ENCODE assay signal across 8 cellular contexts in the genomic region with DNA sequence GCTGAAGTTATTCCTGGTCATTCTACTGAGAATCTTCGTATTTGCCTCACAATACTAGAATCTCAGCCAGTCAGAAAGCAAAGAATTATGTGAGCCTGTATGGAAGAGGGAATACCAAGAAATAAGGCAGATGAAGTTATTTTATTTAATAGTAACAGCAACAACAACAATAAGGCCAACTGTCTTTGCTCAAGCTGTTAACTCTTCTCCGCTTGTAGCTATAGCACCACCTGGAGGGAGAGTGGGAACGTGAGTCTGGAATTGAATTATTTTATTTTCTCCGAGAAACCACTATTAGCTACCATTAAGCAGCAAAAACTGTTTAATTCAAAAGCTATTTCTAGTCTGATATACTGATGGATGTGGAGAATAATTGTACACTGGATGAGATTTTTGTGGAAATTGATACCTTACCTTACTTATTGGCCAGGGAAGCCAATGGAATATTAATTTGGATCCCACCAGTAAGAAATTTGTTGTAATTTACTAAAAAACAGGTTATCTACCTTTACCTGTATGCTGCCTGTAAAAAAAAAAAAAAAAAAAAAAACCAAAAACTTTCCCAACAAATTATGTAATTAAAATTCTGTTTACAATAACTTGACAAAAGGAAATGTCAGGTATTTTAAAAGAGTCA. TPM values are rescaled to one million over a fixed set of nuclear protein-coding genes. Genes with fewer than 3 reads are reported as not detected.
DNase-seq lines count a peak whose midpoint lies in the region; ATAC-seq, FAIRE-seq and TF ChIP-seq lines count a peak whose summit lies in the region.

No MANE protein-coding gene starts in this region.

- no peaks in the 10 kb centered on the region for H3K4me1 ChIP-seq in endodermal cell (ENCODE audit: control insufficient read depth, insufficient read depth, low read length)

- H3K9me3 Mint-ChIP-seq in endodermal cell, result peaks cover under 1% of the 10 kb centered on the region

- no peak overlapping the region for H3K27ac Mint-ChIP-seq in endodermal cell

- no peak for ATAC-seq in HG03354 (IDR thresholded peaks at IDR 0.05; ENCODE audit: poor library complexity, severe bottlenecking, unreplicated experiment)

- H3K9me3 ChIP-seq in endodermal cell (ENCODE audit: control insufficient read depth, low read length), result peaks cover 1% of the 10 kb centered on the region

- peaks cover 29% of the 10 kb centered on the region for H3K36me3 ChIP-seq in endodermal cell (ENCODE audit: control insufficient read depth, insufficient read depth, low read length)

- no peak for FAIRE-seq in HTR-8/SVneo (lab: Jason Lieb, UNC)

- DNase-seq in DMS 273 (lab: John Stamatoyannopoulos, UW; ENCODE audit: unreplicated experiment) (peak; percentile 75), DMS 273 treated with DMSO at 0.1 percent for 48 hours (lab: John Stamatoyannopoulos, UW) (no peak), HTR-8/SVneo (ENCODE audit: insufficient read length, low spot score) (peak; percentile 45), RPMI7951 (ENCODE audit: low read depth) (peak; percentile 49), endodermal cell (peak; percentile 67), medulla oblongata (ENCODE audit: extremely low spot score) (peak; percentile 76)
- no peak for DNase-seq in stimulated activated naive CD4-positive, alpha-beta T cell treated with Interleukin-2 at 50 U/mL for 16 hours (lab: John Stamatoyannopoulos, UW)

- peaks cover 13% of the 10 kb centered on the region for H3K36me3 Mint-ChIP-seq in endodermal cell (ENCODE audit: low read depth)

- no peak overlapping the region for H3K4me3 ChIP-seq in endodermal cell (ENCODE audit: low read length)

- WGBS in endodermal cell (ENCODE audit: insufficient coverage in 1 of 2, insufficient read length in 1 of 2), 2 experiments, result 80 to 100% methylated on average over 1 of the region's 4 CpGs

- no peaks in the 10 kb centered on the region for H3K27me3 Mint-ChIP-seq in endodermal cell (ENCODE audit: insufficient read depth)

- no peaks in the 10 kb centered on the region for H3K4me1 Mint-ChIP-seq in endodermal cell

- H3K4me3 Mint-ChIP-seq in endodermal cell, result no peak overlapping the region

- H3K9ac ChIP-seq in endodermal cell (ENCODE audit: extremely low read depth, low read length, poor library complexity, severe bottlenecking), result no peak overlapping the region

- H3K27me3 ChIP-seq in endodermal cell (ENCODE audit: control insufficient read depth, insufficient read depth, low read length, poor library complexity, severe bottlenecking), result no peaks in the 10 kb centered on the region

- peak; percentile 91 for TF ChIP-seq CTCF in endodermal cell (conservative IDR thresholded peaks at IDR 0.05)

- no peak overlapping the region for H3K27ac ChIP-seq in endodermal cell (ENCODE audit: low read depth, low read length)

RNA-seq across cellular contexts. Expression of a gene that starts 50.1 kb away (rescaled TPM):
- total RNA-seq in RPMI7951 (2014; rRNA removed; shearing (Covaris generic)), result 1.4 and 1.9 TPM in 2 replicates
- 10 to 100 TPM in 1 of 2 donors, 1 to 10 TPM in 1; 9.7 to 17.4 TPM for total RNA-seq in endodermal cell
- 7.7 TPM for polyA plus RNA-seq in endodermal cell (2013, experiment 1 of 2)
- polyA plus RNA-seq in endodermal cell (2013, experiment 2 of 2), result 7.1 TPM

Comparison
In these comparisons a context has a peak if more than half of its experiments do, and no peak if none do; other contexts are left out.
1. DNase-seq: peak in DMS 273 (single experiment), HTR-8/SVneo (single experiment), RPMI7951 (single experiment), endodermal cell (single experiment) and medulla oblongata (single experiment); none in DMS 273 treated with DMSO at 0.1 percent for 48 hours (single experiment) and stimulated activated naive CD4-positive, alpha-beta T cell treated with Interleukin-2 at 50 U/mL for 16 hours (single experiment).